ENCODE assay signal across 8 cellular contexts in genomic region chr6:8219352-8219943, GRCh38.
DNase-seq lines count a peak whose midpoint lies in the region; ATAC-seq, FAIRE-seq and TF ChIP-seq lines count a peak whose summit lies in the region.

No MANE protein-coding gene starts in this region.

- no peaks in the 10 kb centered on the region for H4K20me1 ChIP-seq in PC-3 (ENCODE audit: low read length)
- no peaks in the 10 kb centered on the region for H4K20me1 ChIP-seq in keratinocyte (ENCODE audit: control insufficient read depth, extremely low read depth, insufficient read depth, low read length)

- in situ Hi-C loops in astrocyte of the spinal cord (cut with HindIII; ENCODE audit: low sequenced_read_pairs) = no loop called here

- no peaks in the 10 kb centered on the region for H3K79me2 ChIP-seq in PC-3 (ENCODE audit: low read length)
- no peaks in the 10 kb centered on the region for H3K79me2 ChIP-seq in keratinocyte (ENCODE audit: control insufficient read depth, insufficient read depth, low read length)

- FAIRE-seq in keratinocyte (lab: Jason Lieb, UNC) = peak; percentile 41

- H3K27me3 ChIP-seq in PC-3 (ENCODE audit: low read length) = peaks cover 31% of the 10 kb centered on the region
- H3K27me3 ChIP-seq in keratinocyte (ENCODE audit: control insufficient read depth, extremely low read depth, insufficient read depth, low read length) = no peaks in the 10 kb centered on the region

- no peaks in the 10 kb centered on the region for H3K36me3 ChIP-seq in PC-3 (ENCODE audit: low read depth, low read length)
- no peaks in the 10 kb centered on the region for H3K36me3 ChIP-seq in keratinocyte (ENCODE audit: control insufficient read depth in 2 of 2, extremely low read depth in 1 of 2, insufficient read depth in 2 of 2, low read length in 2 of 2)

- POLR2A ChIA-PET in PC-3 (lab: Charles Lee; ENCODE audit: unreplicated experiment) = no interaction called here

- CTCF ChIA-PET in PC-3 (lab: Charles Lee) = interaction anchor here (0.6 to 2.4 kb wide), 6 partner anchors 37 to 171 kb away, joined by 3 to 61 read pairs (median 4); partner anchors contain the start of gene EEF1E1

- H3K9me3 ChIP-seq in PC-3 (ENCODE audit: low read length) = no peaks in the 10 kb centered on the region
- no peaks in the 10 kb centered on the region for H3K9me3 ChIP-seq in keratinocyte (ENCODE audit: control insufficient read depth, low read depth, low read length)

- no peak overlapping the region for H3K27ac ChIP-seq in PC-3 (ENCODE audit: low read length)
- H3K27ac ChIP-seq in keratinocyte (ENCODE audit: control insufficient read depth, insufficient read depth, low read length) = no peak overlapping the region

- no peak overlapping the region for H3K9ac ChIP-seq in PC-3 (ENCODE audit: low read length)
- no peak overlapping the region for H3K9ac ChIP-seq in keratinocyte (ENCODE audit: control insufficient read depth, extremely low read depth, insufficient read depth, low read length)

- H3K4me2 ChIP-seq in PC-3 (ENCODE audit: low read length) (peak overlapping the region; percentile 65), keratinocyte (ENCODE audit: control insufficient read depth, extremely low read depth, insufficient read depth, low read depth, low read length) (no peak overlapping the region)

- peak overlapping the region; percentile 58 for H2AFZ ChIP-seq in PC-3 (ENCODE audit: low read length)
- no peak overlapping the region for H2AFZ ChIP-seq in keratinocyte (ENCODE audit: control insufficient read depth, low read length)

- dilution Hi-C loops in keratinocyte (cut with MboI; ENCODE audit: extremely low pct_ligation_motif_present, low sequenced_read_pairs) = no loop called here

- TF ChIP-seq CTCF in PC-3 (conservative IDR thresholded peaks at IDR 0.05; ENCODE audit: low read depth, low read length) (peak; percentile 81), astrocyte of the spinal cord (IDR thresholded peaks at IDR 0.05; ENCODE audit: low read depth, low read length) (peak; percentile 72), keratinocyte (optimal IDR thresholded peaks at IDR 0.05 in 1 of 3, IDR thresholded peaks at IDR 0.05 in 1 of 3, conservative IDR thresholded peaks at IDR 0.05 in 1 of 3; ENCODE audit: extremely low read depth in 1 of 3, insufficient read depth in 2 of 3, low read length in 3 of 3) (peak; percentile 56 to 67 (median 66))

- H3K9me1 ChIP-seq in keratinocyte (ENCODE audit: control insufficient read depth, extremely low read depth, insufficient read depth, low read length) = no peaks in the 10 kb centered on the region

- ATAC-seq in HG03457 (IDR thresholded peaks at IDR 0.05; ENCODE audit: unreplicated experiment) (peak; percentile 91), PC-3 (peak; percentile 78)

- DNase-seq in DMS114 treated with DMSO at 0.1 percent for 48 hours (lab: John Stamatoyannopoulos, UW; ENCODE audit: unreplicated experiment) (peak; percentile 88), GM19240 (ENCODE audit: insufficient read length, low spot score) (peak; percentile 20), PC-3 (peak; percentile 69), astrocyte of the spinal cord (ENCODE audit: low read depth, low spot score) (peak; percentile 61), keratinocyte (ENCODE audit: low read depth, low spot score) (no peak), NCI-H187 (lab: John Stamatoyannopoulos, UW) (no peak)
- DNase-seq in stimulated activated CD8-positive, alpha-beta memory T cell treated with anti-CD3 and anti-CD28 coated beads, Interleukin-4, amount 100 ng/mL, for 24 hours (ENCODE audit: low read depth) = peak; percentile 2

- no peaks in the 10 kb centered on the region for H3K9me2 ChIP-seq in PC-3 (replicated peaks; ENCODE audit: low read length)

- intact Hi-C loops in PC-3 (cut with micrococcal nuclease) = loop anchor here (1.0 to 10.0 kb wide), 3 partner anchors 88 to 205 kb away; partner anchors contain the start of gene BLOC1S5

- H3K4me3 ChIP-seq in PC-3 (ENCODE audit: low read length) (peak overlapping the region; percentile 37; the same call in 1 of the 2 replicates), astrocyte of the spinal cord (ENCODE audit: low read depth, low read length) (no peak overlapping the region), keratinocyte (ENCODE audit: control insufficient read depth in 2 of 3, extremely low read depth in 1 of 3, insufficient read depth in 2 of 3, low read depth in 1 of 3, low read length in 3 of 3) (no peak overlapping the region)

- H3K4me1 ChIP-seq in PC-3 (ENCODE audit: insufficient read depth, low read length) = no peaks in the 10 kb centered on the region
- H3K4me1 ChIP-seq in keratinocyte (ENCODE audit: control insufficient read depth, extremely low read depth, insufficient read depth, low read length) = no peaks in the 10 kb centered on the region

- BruUV-seq in PC-3 (replicated peaks; lab: Mats Ljungman, UMichigan) = no TSS peak

- H3F3A ChIP-seq in PC-3 (ENCODE audit: low read length, unreplicated experiment) = no peaks in the 10 kb centered on the region

Comparison
In these comparisons a context has a peak if more than half of its experiments do, and no peak if none do; other contexts are left out.
1. DNase-seq: peak in DMS114 treated with DMSO at 0.1 percent for 48 hours (single experiment), GM19240 (single experiment), PC-3 (single experiment), astrocyte of the spinal cord (single experiment) and stimulated activated CD8-positive, alpha-beta memory T cell treated with anti-CD3 and anti-CD28 coated beads, Interleukin-4, amount 100 ng/mL, for 24 hours (single experiment); none in keratinocyte (single experiment) and NCI-H187 (0 of 2).
2. Peak in every context shown above with its lines, with median percentiles within 50 percentile points of each other: CTCF ChIP-seq.